12 cellular contexts compared by ENCODE assay signal in genomic region chr15:56042982-56043980, GRCh38. TPM values are rescaled to one million over a fixed set of nuclear protein-coding genes. Genes with fewer than 3 reads are reported as not detected.
DNase-seq lines count a peak whose midpoint lies in the region; ATAC-seq lines count a peak whose summit lies in the region.
"Had no signal": no experiment of that assay in that cellular context is flagged by ENCODE, and none has a peak within 500 bp of the region (broad histone marks: within the 10 kb centered on the region; RNA-seq: fewer than 3 reads in every experiment).

No MANE protein-coding gene starts in this region.

- H3K14ac ChIP-seq in trophoblast cell (ENCODE audit: low read length): peak overlapping the region; percentile 58

- peaks cover 12% of the 10 kb centered on the region for H3K36me3 Mint-ChIP-seq in activated naive CD8-positive, alpha-beta T cell treated with anti-CD3 and anti-CD28 coated beads, Interleukin-2, amount 10 ng/mL, durations not matched to agents 7 days and 5 days
- H3K36me3 Mint-ChIP-seq: brain had no signal

- peaks cover 5% of the 10 kb centered on the region for H3K27me3 Mint-ChIP-seq in activated naive CD8-positive, alpha-beta T cell treated with anti-CD3 and anti-CD28 coated beads, Interleukin-2, amount 10 ng/mL, durations not matched to agents 7 days and 5 days

- H3K4me2 ChIP-seq in trophoblast cell (ENCODE audit: low read length) (peak overlapping the region; percentile 41), GM23248 (ENCODE audit: unreplicated experiment) (no peak overlapping the region)

- H2BK120ac ChIP-seq in trophoblast cell (ENCODE audit: insufficient read depth, low read length, poor library complexity): peak overlapping the region; percentile 73

- no peak overlapping the region for H4K12ac ChIP-seq in trophoblast cell (ENCODE audit: low read depth, low read length)

- peak overlapping the region; percentile 47 for H4K8ac ChIP-seq in trophoblast cell (ENCODE audit: low read depth, low read length)

- H4K20me1 ChIP-seq in GM23248 (ENCODE audit: insufficient read depth): no peaks in the 10 kb centered on the region

- H3K27ac ChIP-seq in trophoblast cell (ENCODE audit: low read depth, low read length) (peak overlapping the region; percentile 85), GM23248 (no peak overlapping the region)
- H3K27ac ChIP-seq: prostate gland had no signal

- in situ Hi-C loops in GM23248 (cut with MboI): no loop called here

- no peak overlapping the region for H2AK5ac ChIP-seq in trophoblast cell (ENCODE audit: low read length)

- H3K4me1 Mint-ChIP-seq in activated naive CD8-positive, alpha-beta T cell treated with anti-CD3 and anti-CD28 coated beads, Interleukin-2, amount 10 ng/mL, durations not matched to agents 7 days and 5 days: peaks cover 22% of the 10 kb centered on the region

- H3K4me3 Mint-ChIP-seq in activated naive CD8-positive, alpha-beta T cell treated with anti-CD3 and anti-CD28 coated beads, Interleukin-2, amount 10 ng/mL, durations not matched to agents 7 days and 5 days: peak overlapping the region; percentile 70
- H3K4me3 Mint-ChIP-seq: brain had no signal

- H3K27me3 ChIP-seq in trophoblast cell (ENCODE audit: insufficient read depth, low read length) (no peaks in the 10 kb centered on the region), GM23248 (replicated peaks; ENCODE audit: insufficient read depth) (no peaks in the 10 kb centered on the region)

- H3K9ac ChIP-seq in trophoblast cell (ENCODE audit: low read length) (no peak overlapping the region), GM23248 (no peak overlapping the region)

- H2AFZ ChIP-seq in trophoblast cell (ENCODE audit: insufficient read depth, low read length, poor library complexity) (no peak overlapping the region), GM23248 (no peak overlapping the region)

- H2BK5ac ChIP-seq in trophoblast cell (ENCODE audit: low read depth, low read length, poor library complexity): peak overlapping the region; percentile 64

- H3K9me2 ChIP-seq in GM23248 (ENCODE audit: insufficient read depth): no peaks in the 10 kb centered on the region

- H3K79me2 ChIP-seq in trophoblast cell (ENCODE audit: control insufficient read depth, insufficient read depth, low read length, poor library complexity) (no peaks in the 10 kb centered on the region), GM23248 (ENCODE audit: insufficient read depth) (no peaks in the 10 kb centered on the region)

- POLR2A ChIA-PET in activated naive CD8-positive, alpha-beta T cell treated with anti-CD3 and anti-CD28 coated beads, Interleukin-2, amount 10 ng/mL, durations not matched to agents 7 days and 5 days (lab: Charles Lee): no interaction called here

- H3K9me3 ChIP-seq in trophoblast cell (ENCODE audit: insufficient read depth, low read depth, low read length): no peaks in the 10 kb centered on the region
- H3K9me3 ChIP-seq in GM23248 (ENCODE audit: low read depth): no peaks in the 10 kb centered on the region
- H3K9me3 ChIP-seq: prostate gland had no signal

- WGBS in trophoblast cell (ENCODE audit: extremely low coverage, insufficient coverage, insufficient read length): no CpG with 5 or more reads among the region's 8 CpGs
- WGBS in GM23248 (ENCODE audit: low coverage in 1 of 2, low lambda C conversion rate in 2 of 2, missing lambda C conversion rate in 2 of 2), 2 experiments: 85 to 86% methylated on average over 8 of the region's 8 CpGs

- peak overlapping the region; percentile 39 for H3K18ac ChIP-seq in trophoblast cell (ENCODE audit: low read length)

- DNase-seq in RPMI7951 (ENCODE audit: low read depth): peak; percentile 65
- DNase-seq in activated naive CD8-positive, alpha-beta T cell treated with anti-CD3 and anti-CD28 coated beads, Interleukin-2, amount 10 ng/mL, durations not matched to agents 7 days and 5 days: peak; percentile 42
- no peak for DNase-seq in trophoblast cell
- no peak for DNase-seq in GM23248
- DNase-seq: hypothalamus, KG1 had no signal

- H3K23ac ChIP-seq in trophoblast cell (ENCODE audit: low read length): no peak overlapping the region

- H3K4me3 ChIP-seq in trophoblast cell (ENCODE audit: low read depth, low read length) (no peak overlapping the region), GM23248 (no peak overlapping the region)
- H3K4me3 ChIP-seq: prostate gland had no signal

- peaks cover 7% of the 10 kb centered on the region for H3K79me1 ChIP-seq in trophoblast cell (ENCODE audit: low read length)

- ATAC-seq in GM19351 (IDR thresholded peaks at IDR 0.05; ENCODE audit: unreplicated experiment) (peak; percentile 68), HG03432 (IDR thresholded peaks at IDR 0.05; ENCODE audit: unreplicated experiment) (no peak), HG02870 (IDR thresholded peaks at IDR 0.05; ENCODE audit: unreplicated experiment) (no peak)
- peak; percentile 72 for ATAC-seq in activated naive CD8-positive, alpha-beta T cell treated with anti-CD3 and anti-CD28 coated beads, Interleukin-2, amount 10 ng/mL, durations not matched to agents 7 days and 5 days (ENCODE audit: low read depth)
- ATAC-seq: HCT116 had no signal

- H2BK12ac ChIP-seq in trophoblast cell (ENCODE audit: low read length): peak overlapping the region; percentile 85

- peak overlapping the region; percentile 54 for H4K91ac ChIP-seq in trophoblast cell (ENCODE audit: low read depth, low read length)

- peaks cover 10 to 20% of the 10 kb centered on the region in 2 experiments for H3K4me1 ChIP-seq in trophoblast cell (ENCODE audit: control insufficient read depth in 1 of 2, insufficient read depth in 2 of 2, low read length in 2 of 2)
- peaks cover 42% of the 10 kb centered on the region for H3K4me1 ChIP-seq in GM23248 (ENCODE audit: insufficient read depth)
- H3K4me1 ChIP-seq: prostate gland had no signal

- H3K36me3 ChIP-seq in trophoblast cell (ENCODE audit: control insufficient read depth in 1 of 2, insufficient read depth in 2 of 2, low read length in 2 of 2): no peaks in the 10 kb centered on the region
- no peaks in the 10 kb centered on the region for H3K36me3 ChIP-seq in GM23248 (ENCODE audit: low read depth)
- H3K36me3 ChIP-seq: prostate gland had no signal

- peak overlapping the region; percentile 82 for H3K27ac Mint-ChIP-seq in activated naive CD8-positive, alpha-beta T cell treated with anti-CD3 and anti-CD28 coated beads, Interleukin-2, amount 10 ng/mL, durations not matched to agents 7 days and 5 days

- H3K9me3 Mint-ChIP-seq in activated naive CD8-positive, alpha-beta T cell treated with anti-CD3 and anti-CD28 coated beads, Interleukin-2, amount 10 ng/mL, durations not matched to agents 7 days and 5 days: peaks cover 15% of the 10 kb centered on the region

- peaks cover 19% of the 10 kb centered on the region; the same call in 1 of the 2 replicates for H3F3A ChIP-seq in GM23248 (ENCODE audit: insufficient read depth)

- H3K4ac ChIP-seq in trophoblast cell (ENCODE audit: low read depth, low read length): no peak overlapping the region

RNA-seq across cellular contexts. Expression of gene NEDD4, which starts 49.9 kb away (rescaled TPM):
- total RNA-seq in RPMI7951 (2014; rRNA removed; shearing (Covaris generic)): 30.8 and 32.2 TPM in 2 replicates
- 1 to 10 TPM; 5.1 to 6.6 TPM for total RNA-seq in activated naive CD8-positive, alpha-beta T cell treated with anti-CD3 and anti-CD28 coated beads, Interleukin-2, amount 10 ng/mL, durations not matched to agents 7 days and 5 days
- polyA plus RNA-seq in trophoblast cell (2013): 10.1 and 10.8 TPM in 2 replicates
- 21.8 and 26.8 TPM in 2 replicates for total RNA-seq in GM23248 (2014; rRNA removed; shearing (Covaris generic))
- 9.9 and 11.0 TPM in 2 replicates for polyA plus RNA-seq in GM23248 (2016; fragmentation: Nextera tagmentation; extraction: Ambion mirVana)

Comparison
In these comparisons a context has a peak if more than half of its experiments do, and no peak if none do; other contexts are left out.
1. ATAC-seq: peak in GM19351 (single experiment) and activated naive CD8-positive, alpha-beta T cell treated with anti-CD3 and anti-CD28 coated beads, Interleukin-2, amount 10 ng/mL, durations not matched to agents 7 days and 5 days (single experiment); none in HG03432 (single experiment) and HG02870 (single experiment).
2. DNase-seq: peak in RPMI7951 (single experiment) and activated naive CD8-positive, alpha-beta T cell treated with anti-CD3 and anti-CD28 coated beads, Interleukin-2, amount 10 ng/mL, durations not matched to agents 7 days and 5 days (single experiment); none in trophoblast cell (0 of 2) and GM23248 (single experiment).